ENCODE assay signal across 8 cellular contexts in the genomic region with DNA sequence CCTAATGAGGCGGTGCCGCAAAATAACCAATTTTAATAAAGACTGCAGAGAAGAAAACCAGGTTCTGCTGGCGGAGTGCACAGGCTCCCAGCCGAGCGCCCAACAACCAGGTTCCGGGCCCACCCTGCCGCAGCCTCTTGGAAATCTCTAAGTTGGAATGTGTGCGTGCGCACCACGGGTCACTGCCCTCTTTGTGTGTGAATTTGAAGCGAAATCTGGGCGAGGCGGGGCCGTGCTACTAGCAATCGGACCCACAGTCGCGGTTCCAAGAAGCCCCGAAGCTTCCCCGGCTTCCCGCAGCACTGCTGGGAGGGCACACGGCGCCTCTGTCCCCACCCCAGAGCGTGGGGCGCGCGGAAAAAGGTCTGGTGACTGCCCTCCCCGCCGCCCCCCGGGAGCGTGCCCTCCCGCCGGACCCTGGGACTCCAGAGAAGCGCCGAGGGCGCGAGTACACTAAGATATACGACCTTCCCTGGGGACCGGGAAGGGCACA. TPM values are rescaled to one million over a fixed set of nuclear protein-coding genes. Genes with fewer than 3 reads are reported as not detected.
A peak's percentile ranks its signal among the peaks of the same experiment; 100 is the strongest.
DNase-seq lines count a peak whose midpoint lies in the region; ATAC-seq and TF ChIP-seq lines count a peak whose summit lies in the region.

No MANE protein-coding gene starts in this region.

- H3K27me3 ChIP-seq in PC-9 (ENCODE audit: insufficient read depth, low read depth) (no peaks in the 10 kb centered on the region), rectal smooth muscle tissue (ENCODE audit: control insufficient read depth, insufficient read depth, low read length) (no peaks in the 10 kb centered on the region)

- H3K27ac ChIP-seq in PC-9 (peak overlapping the region; percentile 95), adipose tissue (ENCODE audit: low read depth, low read length) (peak overlapping the region; percentile 94), rectal smooth muscle tissue (ENCODE audit: low read depth, low read length) (peak overlapping the region; percentile 92)

- H2AFZ ChIP-seq in PC-9: peak overlapping the region; percentile 79

- CTCF ChIA-PET in PC-9 (lab: Charles Lee): interaction anchor here (0.6 to 0.9 kb wide), 2 partner anchors 10 to 632 kb away, joined by 3 read pairs; no protein-coding TSS in a partner anchor

- 0% methylated on average over 35 to 38 of the region's 38 CpGs for WGBS in adipose tissue, 3 donors

- peaks cover 11% of the 10 kb centered on the region for H3K36me3 ChIP-seq in PC-9 (ENCODE audit: low read depth)
- H3K36me3 ChIP-seq in rectal smooth muscle tissue (ENCODE audit: control insufficient read depth, insufficient read depth, low read length): peaks cover 4% of the 10 kb centered on the region

- H3K4me1 ChIP-seq in PC-9 (replicated peaks; ENCODE audit: insufficient read depth) (peaks cover 62% of the 10 kb centered on the region), rectal smooth muscle tissue (ENCODE audit: control insufficient read depth, insufficient read depth, low read length) (peaks cover 18% of the 10 kb centered on the region)

- H4K20me1 ChIP-seq in PC-9 (ENCODE audit: insufficient read depth): no peaks in the 10 kb centered on the region; the same call in 1 of the 2 replicates

- peaks cover 32% of the 10 kb centered on the region; the same call in 1 of the 2 replicates for H3F3A ChIP-seq in PC-9 (ENCODE audit: insufficient read depth, low read depth)

- DNase-seq in NCI-H2196 (lab: John Stamatoyannopoulos, UW; ENCODE audit: unreplicated experiment) (peak; percentile 34), NCI-H2196 treated with DMSO at 0.1 percent for 48 hours (lab: John Stamatoyannopoulos, UW; ENCODE audit: unreplicated experiment) (no peak), PC-9 (peak; percentile 71 to 76), left ventricle myocardium superior (peak; percentile 86), medulla oblongata (ENCODE audit: extremely low spot score) (no peak)

- ATAC-seq in HG02884 (IDR thresholded peaks at IDR 0.05; ENCODE audit: unreplicated experiment) (peak; percentile 12), left ventricle myocardium superior (peak; percentile 37)

- no peaks in the 10 kb centered on the region for H3K9me3 ChIP-seq in PC-9 (ENCODE audit: insufficient read depth, low read depth)

- peak overlapping the region; percentile 54 for H3K9ac ChIP-seq in rectal smooth muscle tissue (ENCODE audit: low read length)

- H3K4me3 ChIP-seq in PC-9: peak overlapping the region; percentile 95
- peak overlapping the region; percentile 94 for H3K4me3 ChIP-seq in rectal smooth muscle tissue (ENCODE audit: low read length)

- POLR2A ChIA-PET in PC-9 (lab: Charles Lee; ENCODE audit: unreplicated experiment): interaction anchor here (0.6 to 3.1 kb wide), 9 partner anchors 8 to 638 kb away, joined by 3 to 36 read pairs (median 5); no protein-coding TSS in a partner anchor

- intact Hi-C loops in PC-9 (cut with micrococcal nuclease; ENCODE audit: unreplicated experiment) (loop anchor here (5.0 kb wide), 1 partner anchor 99 kb away; no protein-coding TSS in a partner anchor), left ventricle myocardium superior (cut with micrococcal nuclease) (no loop called here)

- peaks cover 37% of the 10 kb centered on the region for H3K79me2 ChIP-seq in PC-9 (ENCODE audit: low read depth)

- peak overlapping the region; percentile 92 for H3K4me2 ChIP-seq in PC-9

- H3K9me2 ChIP-seq in PC-9 (ENCODE audit: insufficient read depth): no peaks in the 10 kb centered on the region

- BruUV-seq in PC-9 (replicated peaks; lab: Mats Ljungman, UMichigan): TSS peak; percentile 51

- TF ChIP-seq CTCF in PC-9 (conservative IDR thresholded peaks at IDR 0.05): no peak

RNA-seq across cellular contexts. Expression of a gene that starts 0.7 kb away (rescaled TPM):
- total RNA-seq in PC-9 (2021) (14.3 and 16.4 TPM in 2 replicates), left ventricle myocardium superior (7.4 TPM)
- 100 to 1,000 TPM in 1 of 3 donors, 10 to 100 TPM in 1, 1 to 10 TPM in 1; 4.9 to 111 (median 45.0) TPM for polyA plus RNA-seq in adipose tissue

Comparison
In these comparisons a context has a peak if more than half of its experiments do, and no peak if none do; other contexts are left out.
1. DNase-seq: peak in NCI-H2196 (single experiment), PC-9 (2 of 2) and left ventricle myocardium superior (single experiment); none in NCI-H2196 treated with DMSO at 0.1 percent for 48 hours (single experiment) and medulla oblongata (single experiment).
2. Peak in every context shown above with its lines, with median percentiles within 50 percentile points of each other: H3K27ac ChIP-seq.